8 cellular contexts compared by ENCODE assay signal in the genomic region with DNA sequence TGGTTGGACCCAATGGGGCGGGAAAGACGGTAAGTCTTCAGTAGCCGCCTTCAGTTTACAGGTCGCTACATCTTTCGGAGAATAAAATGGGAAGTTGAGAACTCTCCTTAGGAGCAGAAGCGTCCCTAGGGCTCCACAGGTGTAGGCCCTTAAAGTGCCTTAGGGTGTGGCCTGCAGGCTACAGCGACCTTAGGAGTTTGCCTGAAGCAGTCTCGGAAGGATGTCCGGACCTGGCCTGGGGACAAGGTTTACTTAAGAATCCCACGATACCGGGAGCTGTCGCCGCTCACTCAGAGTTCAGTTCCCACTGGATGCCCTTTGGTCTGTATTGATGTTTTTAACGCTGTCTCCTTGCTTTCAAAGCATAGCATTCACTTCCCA. TPM values are rescaled to one million over a fixed set of nuclear protein-coding genes. Genes with fewer than 3 reads are reported as not detected.
DNase-seq lines count a peak whose midpoint lies in the region; ATAC-seq and TF ChIP-seq lines count a peak whose summit lies in the region.

No MANE protein-coding gene starts in this region.

- peaks cover 18 to 27% of the 10 kb centered on the region in 2 donors for H3K4me1 Mint-ChIP-seq in effector memory CD8-positive, alpha-beta T cell (ENCODE audit: low read depth in 2 of 2)

- ATAC-seq in GM19455 (IDR thresholded peaks at IDR 0.05; ENCODE audit: unreplicated experiment) (peak; percentile 47), HG03196 (IDR thresholded peaks at IDR 0.05; ENCODE audit: unreplicated experiment) (no peak)
- peak; percentile 4 for ATAC-seq in effector memory CD8-positive, alpha-beta T cell (replicated peaks)

- peaks cover 15% of the 10 kb centered on the region for H3K4me1 ChIP-seq in mononuclear cell (ENCODE audit: insufficient read depth, low read length)

- peak overlapping the region; percentile 97 to 98 for H3K27ac Mint-ChIP-seq in effector memory CD8-positive, alpha-beta T cell

- H3K27me3 ChIP-seq in mononuclear cell (ENCODE audit: insufficient read depth, low read length) = no peaks in the 10 kb centered on the region

- peaks cover 17% of the 10 kb centered on the region for H3K36me3 Mint-ChIP-seq in effector memory CD8-positive, alpha-beta T cell (ENCODE audit: insufficient read depth)

- DNase-seq in DMS 273 (lab: John Stamatoyannopoulos, UW; ENCODE audit: unreplicated experiment) = peak; percentile 74
- DNase-seq in HuH-7.5 (ENCODE audit: low spot score) = peak; percentile 40
- DNase-seq in effector memory CD8-positive, alpha-beta T cell = peak in 1 of 3 experiments; percentile 26
- peak in 11 of 49 donors; percentile 1 to 41 (median 16) for DNase-seq in substantia nigra (lab: John Stamatoyannopoulos, UW)

- H3K27me3 Mint-ChIP-seq in effector memory CD8-positive, alpha-beta T cell = no peaks in the 10 kb centered on the region

- peak overlapping the region; percentile 94 to 95 for H3K4me3 Mint-ChIP-seq in effector memory CD8-positive, alpha-beta T cell

- peak overlapping the region; percentile 72 for H3K4me3 ChIP-seq in WI38 (ENCODE audit: low read depth, low read length)
- peak overlapping the region; percentile 60 for H3K4me3 ChIP-seq in mononuclear cell (ENCODE audit: low read length)

- no peaks in the 10 kb centered on the region for H3K9me3 ChIP-seq in mononuclear cell (ENCODE audit: low read depth, low read length)

- H3K27ac ChIP-seq in substantia nigra (ENCODE audit: low read depth, low read length, poor library complexity, severe bottlenecking) = peak overlapping the region; percentile 80

- no peaks in the 10 kb centered on the region for H3K9me3 Mint-ChIP-seq in effector memory CD8-positive, alpha-beta T cell

- TF ChIP-seq CTCF in WI38 (IDR thresholded peaks at IDR 0.05; ENCODE audit: low read depth, low read length) = no peak

RNA-seq across cellular contexts. Expression of a gene that starts 0.6 kb away (rescaled TPM):
- 17.0 TPM for total RNA-seq in mononuclear cell

RNA-seq across cellular contexts. Expression of a gene that starts 14.1 kb away (rescaled TPM):
- not detected for total RNA-seq in mononuclear cell
